Comparison of ENCODE assay signal across 19 cellular contexts in the genomic region with DNA sequence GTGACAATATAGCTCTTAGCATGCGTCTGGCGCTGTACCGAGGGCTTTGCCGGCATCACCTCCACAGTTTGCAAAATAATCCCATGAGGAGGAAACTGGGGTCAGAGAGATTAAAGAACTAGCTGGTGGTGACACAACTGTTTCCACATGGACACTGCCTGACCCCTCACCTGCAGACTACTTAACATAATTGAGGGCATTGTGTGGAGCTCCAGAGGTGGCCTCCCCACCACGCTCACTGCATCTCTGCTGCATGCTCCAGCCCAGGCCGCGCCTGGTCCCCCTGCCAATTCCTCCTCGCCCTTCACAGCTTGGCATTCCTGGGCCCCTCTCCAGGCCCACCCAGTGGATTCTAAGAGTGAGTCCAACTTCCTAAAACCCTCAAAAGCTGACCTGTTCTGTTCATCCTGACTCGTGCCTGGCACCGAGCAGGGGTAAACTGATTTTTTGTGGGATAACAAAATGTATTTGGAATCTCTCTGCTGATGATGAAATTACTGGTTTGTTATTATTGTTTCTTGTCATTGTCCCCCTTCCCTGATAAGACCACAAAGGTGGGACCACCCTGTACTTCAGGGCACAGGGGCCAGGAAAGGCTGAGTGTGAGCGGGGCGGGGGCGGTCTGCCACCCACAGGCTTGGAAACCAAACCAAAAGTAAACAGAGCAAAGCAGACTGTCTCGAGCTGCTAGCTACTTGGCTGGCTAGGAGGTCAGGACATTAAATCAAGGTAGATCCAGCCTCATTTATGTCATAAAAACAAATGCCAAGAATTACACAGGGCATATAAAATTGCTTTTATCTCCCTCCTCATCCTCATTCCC. TPM values are rescaled to one million over a fixed set of nuclear protein-coding genes. Genes with fewer than 3 reads are reported as not detected.
DNase-seq lines count a peak whose midpoint lies in the region; ATAC-seq and TF ChIP-seq lines count a peak whose summit lies in the region.
"Had no signal": no experiment of that assay in that cellular context is flagged by ENCODE, and none has a peak within 500 bp of the region (broad histone marks: within the 10 kb centered on the region; RNA-seq: fewer than 3 reads in every experiment).

No MANE protein-coding gene starts in this region.

- H3K14ac ChIP-seq in H9 (ENCODE audit: insufficient read depth, low read length), result no peak overlapping the region
- no peak overlapping the region for H3K14ac ChIP-seq in neuronal stem cell (ENCODE audit: low read length)

- H3T11ph ChIP-seq in H9 (ENCODE audit: low read length), result no peak overlapping the region

- H4K5ac ChIP-seq in H9 (ENCODE audit: insufficient read length, low read depth, low read length), result no peak overlapping the region

- H2AK5ac ChIP-seq in H9 (ENCODE audit: insufficient read length, low read length) (no peak overlapping the region), neuronal stem cell (ENCODE audit: low read depth, low read length) (no peak overlapping the region)

- no peak for DNase-seq in H9
- no peak for DNase-seq in heart right ventricle
- peak; percentile 48 for DNase-seq in osteoblast (ENCODE audit: insufficient read length, low spot score, missing footprints)
- no peak for DNase-seq in NAMALWA (ENCODE audit: low spot score)
- no peak for DNase-seq in activated naive CD4-positive, alpha-beta T cell treated with anti-CD3 and anti-CD28 coated beads for 36 hours
- DNase-seq in NCI-H1930 (lab: John Stamatoyannopoulos, UW), result no peak
- DNase-seq in neuronal stem cell (ENCODE audit: low spot score), result no peak
- DNase-seq: activated CD4-positive, alpha-beta T cell treated with anti-CD3 and anti-CD28 coated beads, Interleukin-2, amount 10 ng/mL, durations not matched to agents 24 days and 14 days; activated gamma-delta T cell; BE2C; colonic mucosa; DND-41; GOT3; islet precursor cell had no signal

- H3K9me3 ChIP-seq in H9 (ENCODE audit: control insufficient read depth, low read depth, low read length), result no peaks in the 10 kb centered on the region
- peaks cover 0 to 6% (median 0%) of the 10 kb centered on the region in 11 donors for H3K9me3 ChIP-seq in heart right ventricle
- H3K9me3 ChIP-seq in osteoblast (ENCODE audit: low read depth, low read length), result peaks cover 2% of the 10 kb centered on the region
- peaks cover 0 to 7% of the 10 kb centered on the region in 2 donors for H3K9me3 ChIP-seq in neuronal stem cell (replicated peaks in 1 of 2; ENCODE audit: control insufficient read depth in 2 of 2, insufficient read depth in 1 of 2, low read depth in 1 of 2, low read length in 2 of 2)
- H3K9me3 ChIP-seq: BE2C, colonic mucosa, neutrophil, SK-N-SH had no signal

- H3K23ac ChIP-seq in H9 (ENCODE audit: insufficient read length, low read depth, low read length), result no peak overlapping the region
- H3K23ac ChIP-seq in neuronal stem cell (ENCODE audit: low read depth, low read length, poor library complexity), result no peak overlapping the region

- peaks cover 6 to 16% of the 10 kb centered on the region in 2 experiments for H3K9me3 Mint-ChIP-seq in H9
- no peaks in the 10 kb centered on the region for H3K9me3 Mint-ChIP-seq in activated naive CD4-positive, alpha-beta T cell treated with anti-CD3 and anti-CD28 coated beads for 36 hours
- H3K9me3 Mint-ChIP-seq: activated CD4-positive, alpha-beta T cell treated with anti-CD3 and anti-CD28 coated beads, Interleukin-2, amount 10 ng/mL, durations not matched to agents 24 days and 14 days had no signal

- ATAC-seq in heart right ventricle, result peak in 5 of 8 donors; percentile 17 to 41 (median 33)
- ATAC-seq: GM12878 had no signal

- H3K9ac ChIP-seq in H9 (ENCODE audit: extremely low read depth, insufficient read length, low read length), result no peak overlapping the region
- H3K9ac ChIP-seq in neuronal stem cell (ENCODE audit: low read depth, low read length, poor library complexity), result no peak overlapping the region
- H3K9ac ChIP-seq: SK-N-SH had no signal

- no peak for TF ChIP-seq CTCF in H9 (conservative IDR thresholded peaks at IDR 0.05)
- TF ChIP-seq CTCF in VCaP (conservative IDR thresholded peaks at IDR 0.05), result no peak
- TF ChIP-seq CTCF in heart right ventricle (IDR thresholded peaks at IDR 0.05), result no peak
- no peak for TF ChIP-seq CTCF in osteoblast (IDR thresholded peaks at IDR 0.05; ENCODE audit: extremely low read depth, low read depth, low read length)

- H2BK5ac ChIP-seq in H9 (ENCODE audit: insufficient read length, low read length), result no peak overlapping the region
- no peak overlapping the region for H2BK5ac ChIP-seq in neuronal stem cell (ENCODE audit: low read length)

- H3K36me3 ChIP-seq in heart right ventricle (peaks cover 0 to 35% (median 0%) of the 10 kb centered on the region in 9 donors), osteoblast (ENCODE audit: insufficient read depth, low read length) (no peaks in the 10 kb centered on the region), neuronal stem cell (replicated peaks in 1 of 2; ENCODE audit: control insufficient read depth in 2 of 2, insufficient read depth in 2 of 2, low read length in 2 of 2) (peaks cover 0 to 2% of the 10 kb centered on the region in 2 donors)
- H3K36me3 ChIP-seq: colonic mucosa had no signal

- H2BK15ac ChIP-seq in H9 (ENCODE audit: low read depth, low read length) (no peak overlapping the region), neuronal stem cell (ENCODE audit: low read length) (no peak overlapping the region)

- no peak overlapping the region for H2AFZ ChIP-seq in H9 (ENCODE audit: low read length)
- H2AFZ ChIP-seq in osteoblast (ENCODE audit: low read length), result no peak overlapping the region
- H2AFZ ChIP-seq in neuronal stem cell (ENCODE audit: low read length), result no peak overlapping the region

- no peak overlapping the region for H4K91ac ChIP-seq in H9 (ENCODE audit: insufficient read length, low read depth, low read length)
- no peak overlapping the region for H4K91ac ChIP-seq in neuronal stem cell (ENCODE audit: low read depth, low read length, poor library complexity)

- H3K4me1 ChIP-seq in H9 (ENCODE audit: insufficient read depth, low read length) (no peaks in the 10 kb centered on the region), heart right ventricle (peaks cover 7 to 53% (median 35%) of the 10 kb centered on the region in 9 donors), osteoblast (ENCODE audit: insufficient read depth, low read length) (peaks cover 14% of the 10 kb centered on the region), neuronal stem cell (ENCODE audit: control insufficient read depth in 2 of 2, insufficient read depth in 1 of 2, low read depth in 1 of 2, low read length in 2 of 2) (peaks cover 9 to 19% of the 10 kb centered on the region in 2 donors)

- peaks cover 16 to 28% (median 17%) of the 10 kb centered on the region in 3 experiments for H3K36me3 Mint-ChIP-seq in H9 (ENCODE audit: insufficient read depth in 1 of 3, low read depth in 3 of 3)
- H3K36me3 Mint-ChIP-seq in activated naive CD4-positive, alpha-beta T cell treated with anti-CD3 and anti-CD28 coated beads for 36 hours (ENCODE audit: low read depth), result no peaks in the 10 kb centered on the region

- H3K4me3 Mint-ChIP-seq in H9, result no peak overlapping the region
- H3K4me3 Mint-ChIP-seq in activated naive CD4-positive, alpha-beta T cell treated with anti-CD3 and anti-CD28 coated beads for 36 hours, result no peak overlapping the region
- H3K4me3 Mint-ChIP-seq: activated CD4-positive, alpha-beta T cell treated with anti-CD3 and anti-CD28 coated beads, Interleukin-2, amount 10 ng/mL, durations not matched to agents 24 days and 14 days had no signal

- H3K18ac ChIP-seq in H9 (ENCODE audit: insufficient read length, low read depth, low read length), result no peak overlapping the region
- H3K18ac ChIP-seq in neuronal stem cell (ENCODE audit: low read length), result no peak overlapping the region

- peak overlapping the region in 2 of 3 experiments; percentile 47 to 95; a peak in 3 of 7 replicates for H3K27ac Mint-ChIP-seq in H9
- no peak overlapping the region for H3K27ac Mint-ChIP-seq in activated naive CD4-positive, alpha-beta T cell treated with anti-CD3 and anti-CD28 coated beads for 36 hours
- H3K27ac Mint-ChIP-seq: activated CD4-positive, alpha-beta T cell treated with anti-CD3 and anti-CD28 coated beads, Interleukin-2, amount 10 ng/mL, durations not matched to agents 24 days and 14 days had no signal

- intact Hi-C loops in heart right ventricle (cut with DNase I), result no loop called here
- intact Hi-C loops in activated naive CD4-positive, alpha-beta T cell treated with anti-CD3 and anti-CD28 coated beads for 36 hours (cut with micrococcal nuclease), result no loop called here

- H3K56ac ChIP-seq in H9 (ENCODE audit: insufficient read length, low read depth, low read length), result no peak overlapping the region

- H3K79me2 ChIP-seq in H9 (ENCODE audit: insufficient read depth, low read length), result peaks cover 5% of the 10 kb centered on the region; the same call in 1 of the 2 replicates
- no peaks in the 10 kb centered on the region for H3K79me2 ChIP-seq in osteoblast (ENCODE audit: insufficient read depth, low read length)

- H3K4me3 ChIP-seq in heart right ventricle (no peak overlapping the region), osteoblast (ENCODE audit: insufficient read depth, low read length) (no peak overlapping the region), neuronal stem cell (ENCODE audit: low read length in 2 of 2) (no peak overlapping the region)
- H3K4me3 ChIP-seq: colonic mucosa, GM12878 had no signal

- H3K27me3 ChIP-seq in H9 (ENCODE audit: insufficient read depth, low read length) (no peaks in the 10 kb centered on the region), heart right ventricle (no peaks in the 10 kb centered on the region), osteoblast (ENCODE audit: insufficient read depth, low read length) (no peaks in the 10 kb centered on the region), neuronal stem cell (ENCODE audit: control insufficient read depth in 3 of 3, insufficient read depth in 3 of 3, low read depth in 1 of 3, low read length in 3 of 3) (peaks cover 0 to 4% (median 0%) of the 10 kb centered on the region in 3 experiments)
- H3K27me3 ChIP-seq: BE2C, colonic mucosa, neutrophil had no signal

- CTCF ChIA-PET in activated naive CD4-positive, alpha-beta T cell treated with anti-CD3 and anti-CD28 coated beads for 36 hours (lab: Charles Lee), result interaction anchor here (1.7 to 1.9 kb wide), 2 partner anchors 11 to 150 kb away, joined by 4 to 6 read pairs; no protein-coding TSS in a partner anchor

- no peaks in the 10 kb centered on the region for H3K27me3 Mint-ChIP-seq in H9 (ENCODE audit: low read depth)
- H3K27me3 Mint-ChIP-seq in activated naive CD4-positive, alpha-beta T cell treated with anti-CD3 and anti-CD28 coated beads for 36 hours (ENCODE audit: low read depth), result no peaks in the 10 kb centered on the region
- H3K27me3 Mint-ChIP-seq: activated CD4-positive, alpha-beta T cell treated with anti-CD3 and anti-CD28 coated beads, Interleukin-2, amount 10 ng/mL, durations not matched to agents 24 days and 14 days had no signal

- no peak overlapping the region for H4K8ac ChIP-seq in H9 (replicated peaks; ENCODE audit: insufficient read length, low read depth, low read length)
- H4K8ac ChIP-seq in neuronal stem cell (ENCODE audit: low read depth, low read length), result no peak overlapping the region

- H3K79me1 ChIP-seq in H9 (ENCODE audit: insufficient read depth, low read depth, low read length, poor library complexity, severe bottlenecking) (no peaks in the 10 kb centered on the region), neuronal stem cell (ENCODE audit: low read depth, low read length) (no peaks in the 10 kb centered on the region)

- no peak overlapping the region for H2BK12ac ChIP-seq in H9 (ENCODE audit: insufficient read length, low read depth, low read length)
- no peak overlapping the region for H2BK12ac ChIP-seq in neuronal stem cell (ENCODE audit: low read length)

- H2BK20ac ChIP-seq in H9 (ENCODE audit: low read depth, low read length, poor library complexity, severe bottlenecking), result no peak overlapping the region

- H3K4me2 ChIP-seq in H9 (ENCODE audit: insufficient read depth, insufficient read length, low read length), result no peak overlapping the region
- no peak overlapping the region for H3K4me2 ChIP-seq in osteoblast (ENCODE audit: insufficient read depth, low read length)
- H3K4me2 ChIP-seq in neuronal stem cell (ENCODE audit: insufficient read depth, low read length, poor library complexity, severe bottlenecking), result no peak overlapping the region
- H3K4me2 ChIP-seq: SK-N-SH had no signal

- H2BK120ac ChIP-seq in H9 (ENCODE audit: low read depth, low read length, poor library complexity, severe bottlenecking) (no peak overlapping the region), neuronal stem cell (ENCODE audit: low read depth, low read length) (no peak overlapping the region)

- H4K20me1 ChIP-seq in H9 (ENCODE audit: control insufficient read depth, insufficient read depth, insufficient read length) (no peaks in the 10 kb centered on the region), osteoblast (ENCODE audit: insufficient read depth, low read length) (peaks cover 5% of the 10 kb centered on the region)

- no CpG with 5 or more reads among the region's 14 CpGs for WGBS in H9 (ENCODE audit: extremely low coverage, insufficient read length, low lambda C conversion rate)
- WGBS in heart right ventricle, 2 donors, result 77% methylated on average over 14 of the region's 14 CpGs
- WGBS in neuronal stem cell (ENCODE audit: extremely low coverage in 2 of 2, insufficient read length in 2 of 2, insufficient replicate concordance in 1 of 2), 2 donors, result no CpG with 5 or more reads among the region's 14 CpGs

- peaks cover 25 to 27% of the 10 kb centered on the region in 2 experiments for H3K4me1 Mint-ChIP-seq in H9
- no peaks in the 10 kb centered on the region for H3K4me1 Mint-ChIP-seq in activated naive CD4-positive, alpha-beta T cell treated with anti-CD3 and anti-CD28 coated beads for 36 hours (ENCODE audit: low read depth)
- H3K4me1 Mint-ChIP-seq: activated CD4-positive, alpha-beta T cell treated with anti-CD3 and anti-CD28 coated beads, Interleukin-2, amount 10 ng/mL, durations not matched to agents 24 days and 14 days had no signal

- no peaks in the 10 kb centered on the region for H3K23me2 ChIP-seq in H9 (ENCODE audit: insufficient read length, low read depth, low read length, poor library complexity, severe bottlenecking)

- H3K27ac ChIP-seq in H9 (ENCODE audit: insufficient read length, low read depth, low read length) (no peak overlapping the region), VCaP (peak overlapping the region; percentile 93), heart right ventricle (peak overlapping the region; percentile 3 to 84 (median 75)), osteoblast (ENCODE audit: low read depth, low read length) (no peak overlapping the region), neuronal stem cell (replicated peaks; ENCODE audit: low read length) (no peak overlapping the region)
- H3K27ac ChIP-seq: colonic mucosa, neutrophil had no signal

- no peak overlapping the region for H3K4ac ChIP-seq in H9 (ENCODE audit: low read depth, low read length)
- H3K4ac ChIP-seq in neuronal stem cell (ENCODE audit: low read length), result no peak overlapping the region

RNA-seq across cellular contexts. Expression of gene CHGA, which starts 40.6 kb away (rescaled TPM):
- 6.7 and 7.8 TPM in 2 replicates for total RNA-seq in H9 (2021)
- total RNA-seq in heart right ventricle, result not detected
- under 1 TPM in 1 of 2 donors, not detected in 1; 0.14 TPM for polyA plus RNA-seq in heart right ventricle
- not detected in 2 replicates for total RNA-seq in osteoblast
- not detected for total RNA-seq in activated naive CD4-positive, alpha-beta T cell treated with anti-CD3 and anti-CD28 coated beads for 36 hours
- 0.14 TPM for polyA plus RNA-seq in neuronal stem cell (2013, experiment 1 of 2)
- polyA plus RNA-seq in neuronal stem cell (2013, experiment 2 of 2), result 0.14 TPM
- total RNA-seq: activated CD4-positive, alpha-beta T cell treated with anti-CD3 and anti-CD28 coated beads, Interleukin-2, amount 10 ng/mL, durations not matched to agents 24 days and 14 days; HT1080 had no signal

Comparison
In these comparisons a context has a peak if more than half of its experiments do, and no peak if none do; other contexts are left out.
1. H3K27ac ChIP-seq: peak in VCaP (single experiment) and heart right ventricle (10 of 10); none in H9 (single experiment), osteoblast (single experiment) and neuronal stem cell (single experiment).